8 cellular contexts compared by ENCODE assay signal in genomic region chr1:18299441-18300338, GRCh38.
DNase-seq lines count a peak whose midpoint lies in the region; ATAC-seq and TF ChIP-seq lines count a peak whose summit lies in the region.

No MANE protein-coding gene starts in this region.

- ATAC-seq in left lung = peak; percentile 82
- no peak for ATAC-seq in HG03280 (IDR thresholded peaks at IDR 0.05; ENCODE audit: unreplicated experiment)
- ATAC-seq in T-helper 17 cell = no peak

- no peaks in the 10 kb centered on the region for H3K4me1 Mint-ChIP-seq in T-helper 17 cell

- H3K27me3 ChIP-seq in KMS-11 (ENCODE audit: insufficient read depth, low read depth) (peaks cover 5% of the 10 kb centered on the region; the same call in 1 of the 2 replicates), left lung (peaks cover 0 to 72% of the 10 kb centered on the region in 2 donors)

- H3K36me3 ChIP-seq in KMS-11 (ENCODE audit: insufficient read depth) (no peaks in the 10 kb centered on the region), left lung (no peaks in the 10 kb centered on the region)

- no peaks in the 10 kb centered on the region for H3K4me1 ChIP-seq in KMS-11 (ENCODE audit: low read depth, poor library complexity, severe bottlenecking)
- no peaks in the 10 kb centered on the region for H3K4me1 ChIP-seq in left lung

- H2AFZ ChIP-seq in KMS-11 (ENCODE audit: low read depth) = no peak overlapping the region

- no peak overlapping the region for H3K4me2 ChIP-seq in KMS-11

- H3K27ac ChIP-seq in KMS-11 = no peak overlapping the region
- H3K27ac ChIP-seq in VCaP = peak overlapping the region; percentile 98
- H3K27ac ChIP-seq in left lung = no peak overlapping the region

- H3K4me3 Mint-ChIP-seq in T-helper 17 cell = no peak overlapping the region

- H3K4me3 ChIP-seq in KMS-11 (IDR thresholded peaks at IDR 0.05; ENCODE audit: insufficient read depth, low read depth, low read length) (no peak overlapping the region), left lung (no peak overlapping the region)

- DNase-seq in NCI-H82 (lab: John Stamatoyannopoulos, UW) (peak; percentile 72), NCI-H82 treated with DMSO at 0.1 percent for 48 hours (lab: John Stamatoyannopoulos, UW; ENCODE audit: unreplicated experiment) (no peak), left lung (no peak), foreskin melanocyte (no peak), T-helper 17 cell (no peak)

- intact Hi-C loops in left lung (cut with DNase I) = no loop called here

- no peak overlapping the region for H3K9ac ChIP-seq in KMS-11

- H3K9me3 ChIP-seq in left lung (no peaks in the 10 kb centered on the region), T-helper 17 cell (ENCODE audit: control insufficient read depth, low read length, poor library complexity, severe bottlenecking) (no peaks in the 10 kb centered on the region)

- H3K79me2 ChIP-seq in KMS-11 (ENCODE audit: insufficient read depth, low read depth) = no peaks in the 10 kb centered on the region

- no peaks in the 10 kb centered on the region for H4K20me1 ChIP-seq in KMS-11 (ENCODE audit: insufficient read depth)

- no peak overlapping the region for H3K27ac Mint-ChIP-seq in T-helper 17 cell

- H3K36me3 Mint-ChIP-seq in T-helper 17 cell (ENCODE audit: low read depth) = no peaks in the 10 kb centered on the region

- peak; percentile 62 for TF ChIP-seq CTCF in KMS-11 (conservative IDR thresholded peaks at IDR 0.05; ENCODE audit: low read depth, low read length)
- peak; percentile 84 for TF ChIP-seq CTCF in VCaP (conservative IDR thresholded peaks at IDR 0.05)
- TF ChIP-seq CTCF in left lung (IDR thresholded peaks at IDR 0.05) = peak; percentile 64 to 69

- H3K27me3 Mint-ChIP-seq in T-helper 17 cell = peaks cover 47% of the 10 kb centered on the region
